ENCODE assay signal across 8 cellular contexts in genomic region chr2:42100696-42101585, GRCh38. TPM values are rescaled to one million over a fixed set of nuclear protein-coding genes. Genes with fewer than 3 reads are reported as not detected.
DNase-seq lines count a peak whose midpoint lies in the region; ATAC-seq and TF ChIP-seq lines count a peak whose summit lies in the region.

No MANE protein-coding gene starts in this region.

- TF ChIP-seq EP300 in Ishikawa (IDR thresholded peaks at IDR 0.05; ENCODE audit: borderline replicate concordance) = no peak

- no peaks in the 10 kb centered on the region for H3K27me3 ChIP-seq in uterus

- peak in 1 of 2 donors; percentile 29 for TF ChIP-seq POLR2A in uterus (IDR thresholded peaks at IDR 0.05)

- DNase-seq in activated T-cell treated with anti-CD3 and anti-CD28 coated beads, Interleukin-2, amount 50 U/mL, for 72 hours = peak; percentile 58 to 72
- peak; percentile 55 for DNase-seq in fibroblast of peridontal ligament (ENCODE audit: extremely low read depth)
- DNase-seq in non-pigmented ciliary epithelial cell (ENCODE audit: low read depth) = peak; percentile 34
- peak; percentile 57 to 60 for DNase-seq in uterus
- DNase-seq in NCI-H1436 treated with DMSO at 0.1 percent for 48 hours (lab: John Stamatoyannopoulos, UW) = no peak

- no peaks in the 10 kb centered on the region for H3K9me3 ChIP-seq in uterus

- H3K27ac Mint-ChIP-seq in activated T-cell treated with anti-CD3 and anti-CD28 coated beads, Interleukin-2, amount 50 U/mL, for 72 hours = peak overlapping the region; percentile 4

- peaks cover 6 to 10% of the 10 kb centered on the region in 2 donors for H3K36me3 Mint-ChIP-seq in activated T-cell treated with anti-CD3 and anti-CD28 coated beads, Interleukin-2, amount 50 U/mL, for 72 hours (ENCODE audit: insufficient read depth in 2 of 2)

- no peaks in the 10 kb centered on the region for H3K27me3 Mint-ChIP-seq in activated T-cell treated with anti-CD3 and anti-CD28 coated beads, Interleukin-2, amount 50 U/mL, for 72 hours (ENCODE audit: low read depth)

- intact Hi-C loops in uterus (cut with DNase I; ENCODE audit: low total_unique reads) = no loop called here

- peak; percentile 10; the same call in 1 of the 2 replicates for TF ChIP-seq RAD21 in Ishikawa (IDR thresholded peaks at IDR 0.05; ENCODE audit: low read depth)

- peak overlapping the region; percentile 25 to 46 for H3K4me3 ChIP-seq in uterus

- H3K4me1 Mint-ChIP-seq in activated T-cell treated with anti-CD3 and anti-CD28 coated beads, Interleukin-2, amount 50 U/mL, for 72 hours (ENCODE audit: low read depth) = peaks cover 54% of the 10 kb centered on the region

- H3K4me3 Mint-ChIP-seq in activated T-cell treated with anti-CD3 and anti-CD28 coated beads, Interleukin-2, amount 50 U/mL, for 72 hours = peak overlapping the region; percentile 9 to 52

- peaks cover 5 to 6% of the 10 kb centered on the region in 2 donors for H3K9me3 Mint-ChIP-seq in activated T-cell treated with anti-CD3 and anti-CD28 coated beads, Interleukin-2, amount 50 U/mL, for 72 hours

- H3K36me3 ChIP-seq in uterus = no peaks in the 10 kb centered on the region

- no peaks in the 10 kb centered on the region for H3K4me1 ChIP-seq in uterus

- no peak for TF ChIP-seq CTCF in uterus (IDR thresholded peaks at IDR 0.05)

- H3K27ac ChIP-seq in uterus = peak overlapping the region; percentile 84 to 91

- ATAC-seq in activated T-cell treated with anti-CD3 and anti-CD28 coated beads, Interleukin-2, amount 50 U/mL, for 72 hours (replicated peaks in 1 of 2) = peak; percentile 17 to 21
- ATAC-seq in GM18520 (IDR thresholded peaks at IDR 0.05; ENCODE audit: unreplicated experiment) (no peak), HG03565 (IDR thresholded peaks at IDR 0.05; ENCODE audit: unreplicated experiment) (no peak)

TF ChIP-seq in Ishikawa, 13 proteins besides CTCF, POLR2A, EP300 and RAD21:
- peak; percentile 46; the same call in 1 of the 2 replicates for TF ChIP-seq EGR1 (IDR thresholded peaks at IDR 0.05)
- TF ChIP-seq, protein P1, sequence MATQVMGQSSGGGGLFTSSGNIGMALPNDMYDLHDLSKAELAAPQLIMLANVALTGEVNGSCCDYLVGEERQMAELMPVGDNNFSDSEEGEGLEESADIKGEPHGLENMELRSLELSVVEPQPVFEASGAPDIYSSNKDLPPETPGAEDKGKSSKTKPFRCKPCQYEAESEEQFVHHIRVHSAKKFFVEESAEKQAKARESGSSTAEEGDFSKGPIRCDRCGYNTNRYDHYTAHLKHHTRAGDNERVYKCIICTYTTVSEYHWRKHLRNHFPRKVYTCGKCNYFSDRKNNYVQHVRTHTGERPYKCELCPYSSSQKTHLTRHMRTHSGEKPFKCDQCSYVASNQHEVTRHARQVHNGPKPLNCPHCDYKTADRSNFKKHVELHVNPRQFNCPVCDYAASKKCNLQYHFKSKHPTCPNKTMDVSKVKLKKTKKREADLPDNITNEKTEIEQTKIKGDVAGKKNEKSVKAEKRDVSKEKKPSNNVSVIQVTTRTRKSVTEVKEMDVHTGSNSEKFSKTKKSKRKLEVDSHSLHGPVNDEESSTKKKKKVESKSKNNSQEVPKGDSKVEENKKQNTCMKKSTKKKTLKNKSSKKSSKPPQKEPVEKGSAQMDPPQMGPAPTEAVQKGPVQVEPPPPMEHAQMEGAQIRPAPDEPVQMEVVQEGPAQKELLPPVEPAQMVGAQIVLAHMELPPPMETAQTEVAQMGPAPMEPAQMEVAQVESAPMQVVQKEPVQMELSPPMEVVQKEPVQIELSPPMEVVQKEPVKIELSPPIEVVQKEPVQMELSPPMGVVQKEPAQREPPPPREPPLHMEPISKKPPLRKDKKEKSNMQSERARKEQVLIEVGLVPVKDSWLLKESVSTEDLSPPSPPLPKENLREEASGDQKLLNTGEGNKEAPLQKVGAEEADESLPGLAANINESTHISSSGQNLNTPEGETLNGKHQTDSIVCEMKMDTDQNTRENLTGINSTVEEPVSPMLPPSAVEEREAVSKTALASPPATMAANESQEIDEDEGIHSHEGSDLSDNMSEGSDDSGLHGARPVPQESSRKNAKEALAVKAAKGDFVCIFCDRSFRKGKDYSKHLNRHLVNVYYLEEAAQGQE (IDR thresholded peaks at IDR 0.05; ENCODE audit: low read depth) = no peak
- TF ChIP-seq TEAD4 (IDR thresholded peaks at IDR 0.05) = peak; percentile 87
- peak; percentile 85 for TF ChIP-seq NFIC (IDR thresholded peaks at IDR 0.05)
- TF ChIP-seq TCF12 (IDR thresholded peaks at IDR 0.05; ENCODE audit: low read depth) = peak; percentile 83; the same call in 1 of the 2 replicates
- TF ChIP-seq, protein P2, sequence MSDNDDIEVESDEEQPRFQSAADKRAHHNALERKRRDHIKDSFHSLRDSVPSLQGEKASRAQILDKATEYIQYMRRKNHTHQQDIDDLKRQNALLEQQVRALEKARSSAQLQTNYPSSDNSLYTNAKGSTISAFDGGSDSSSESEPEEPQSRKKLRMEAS (IDR thresholded peaks at IDR 0.05) = peak; percentile 38; the same call in 1 of the 2 replicates
- TF ChIP-seq FOXM1 (IDR thresholded peaks at IDR 0.05; ENCODE audit: borderline replicate concordance, low read depth) = no peak
- TF ChIP-seq TAF1 (IDR thresholded peaks at IDR 0.05; ENCODE audit: low read depth) = no peak
- peak; percentile 35; the same call in 1 of the 2 replicates for TF ChIP-seq ZBTB7A (IDR thresholded peaks at IDR 0.05; ENCODE audit: low read depth)
- no peak for TF ChIP-seq USF1 (IDR thresholded peaks at IDR 0.05)
- TF ChIP-seq CREB1 (IDR thresholded peaks at IDR 0.05; ENCODE audit: low read depth) = no peak
- TF ChIP-seq YY1 (IDR thresholded peaks at IDR 0.05; ENCODE audit: low read depth) = 0 out of 2 replicates have a peak, but pooled peaks have one; percentile 5
- TF ChIP-seq CEBPB (IDR thresholded peaks at IDR 0.05) = no peak

RNA-seq across cellular contexts. Expression of gene PKDCC, which starts 53.1 kb away (rescaled TPM):
- total RNA-seq in activated T-cell treated with anti-CD3 and anti-CD28 coated beads, Interleukin-2, amount 50 U/mL, for 72 hours = not detected
- total RNA-seq in uterus = 100 to 1,000 TPM in 2 of 4 donors, 10 to 100 TPM in 2; 34.1 to 244 (median 109) TPM

Comparison
In these comparisons a context has a peak if more than half of its experiments do, and no peak if none do; other contexts are left out.
1. ATAC-seq: peak in activated T-cell treated with anti-CD3 and anti-CD28 coated beads, Interleukin-2, amount 50 U/mL, for 72 hours (2 of 2); none in GM18520 (single experiment) and HG03565 (single experiment).
2. RNA of gene PKDCC, which starts 53.1 kb away (total RNA-seq): 34.1 to 244 TPM in uterus; not detected in activated T-cell treated with anti-CD3 and anti-CD28 coated beads, Interleukin-2, amount 50 U/mL, for 72 hours; every median in the first group is over 10 times any median in the second.